In genomic region chr21:21174676-21175075, GRCh38 we compare ENCODE assay signal across 8 cellular contexts.
"Had no signal": no experiment of that assay in that cellular context is flagged by ENCODE, and none has a peak within 500 bp of the region (broad histone marks: within the 10 kb centered on the region; RNA-seq: fewer than 3 reads in every experiment).

No MANE protein-coding gene starts in this region.

- H3K27ac ChIP-seq: GM23248 had no signal

- H3K9ac ChIP-seq: GM23248 had no signal

- DNase-seq: GM23248, GOT3, H7, HFFc6, KG1 had no signal

- H3K4me1 ChIP-seq: HAP-1 had no signal

- H3K36me3 ChIP-seq: HAP-1 had no signal

- H3K9me3 ChIP-seq: HAP-1 had no signal

- H3K4me3 ChIP-seq: GM23248, HAP-1 had no signal

- FAIRE-seq: HTR-8/SVneo had no signal

- ATAC-seq: HCT116 had no signal
